In genomic region chrX:29231800-29232199, GRCh38 we compare ENCODE assay signal across 16 cellular contexts.
A peak's percentile ranks its signal among the peaks of the same experiment; 100 is the strongest.
DNase-seq lines count a peak whose midpoint lies in the region; ATAC-seq and TF ChIP-seq lines count a peak whose summit lies in the region.
"Had no signal": no experiment of that assay in that cellular context is flagged by ENCODE, and none has a peak within 500 bp of the region (broad histone marks: within the 10 kb centered on the region; RNA-seq: fewer than 3 reads in every experiment).

No MANE protein-coding gene starts in this region.

- TF ChIP-seq CTCF in A673 (conservative IDR thresholded peaks at IDR 0.05; ENCODE audit: low read depth, low read length): peak; percentile 58
- peak in 1 of 2 experiments; percentile 32; a peak in 3 of 4 replicates for TF ChIP-seq CTCF in GM23338 (conservative IDR thresholded peaks at IDR 0.05; ENCODE audit: low read depth in 2 of 2)
- peak; percentile 26; the same call in 1 of the 2 replicates for TF ChIP-seq CTCF in WI38 (IDR thresholded peaks at IDR 0.05; ENCODE audit: low read depth, low read length)
- TF ChIP-seq CTCF in foreskin keratinocyte (conservative IDR thresholded peaks at IDR 0.05): peak; percentile 49

- no peaks in the 10 kb centered on the region for H3K36me3 Mint-ChIP-seq in GM23338 (ENCODE audit: low read depth)
- H3K36me3 Mint-ChIP-seq: CD4-positive, alpha-beta memory T cell had no signal

- no peaks in the 10 kb centered on the region for H4K20me1 ChIP-seq in GM23338 (replicated peaks; ENCODE audit: insufficient read depth)

- BruUV-seq in A673 (replicated peaks; lab: Mats Ljungman, UMichigan): no TSS peak

- H2AFZ ChIP-seq in GM23338: no peak overlapping the region

- H3K27me3 ChIP-seq in A673 (replicated peaks; ENCODE audit: insufficient read depth, low read depth, low read length, poor library complexity) (no peaks in the 10 kb centered on the region), GM23338 (ENCODE audit: insufficient read depth) (peaks cover 51% of the 10 kb centered on the region), foreskin keratinocyte (no peaks in the 10 kb centered on the region)
- H3K27me3 ChIP-seq: SJSA1 had no signal

- H3K9me2 ChIP-seq in GM23338 (ENCODE audit: insufficient read depth): no peaks in the 10 kb centered on the region

- ATAC-seq in GM23338 (no peak), foreskin keratinocyte (no peak), GM19463 (IDR thresholded peaks at IDR 0.05; ENCODE audit: unreplicated experiment) (no peak)
- ATAC-seq: activated CD4-positive, alpha-beta T cell treated with anti-CD3 and anti-CD28 coated beads for 36 hours; activated T-helper 17 cell treated with anti-CD3 and anti-CD28 coated beads, Interleukin-2, amount 50 U/mL, for 72 hours; sciatic nerve had no signal

- intact Hi-C loops in A673 (cut with micrococcal nuclease; ENCODE audit: unreplicated experiment): no loop called here

- peaks cover 29% of the 10 kb centered on the region for H3K27me3 Mint-ChIP-seq in GM23338 (ENCODE audit: insufficient read depth, low read depth, poor library complexity)
- H3K27me3 Mint-ChIP-seq: activated CD4-positive, alpha-beta T cell treated with anti-CD3 and anti-CD28 coated beads for 36 hours; activated T-helper 17 cell treated with anti-CD3 and anti-CD28 coated beads, Interleukin-2, amount 50 U/mL, for 72 hours; CD4-positive, alpha-beta memory T cell had no signal

- no peaks in the 10 kb centered on the region; the same call in 2 of the 3 replicates for H3K9me3 Mint-ChIP-seq in GM23338
- H3K9me3 Mint-ChIP-seq: activated T-helper 17 cell treated with anti-CD3 and anti-CD28 coated beads, Interleukin-2, amount 50 U/mL, for 72 hours had no signal

- DNase-seq in A673 (ENCODE audit: low spot score) (peak; percentile 9), GM23338 (ENCODE audit: low spot score) (peak; percentile 3), foreskin keratinocyte (peak in 1 of 2 donors; percentile 2), NCI-H345 treated with DMSO at 0.1 percent for 48 hours (lab: John Stamatoyannopoulos, UW; ENCODE audit: unreplicated experiment) (no peak), cortex of kidney (lab: John Stamatoyannopoulos, UW) (no peak)
- no peak for DNase-seq in activated CD4-positive, alpha-beta T cell treated with anti-CD3 and anti-CD28 coated beads for 48 hours
- DNase-seq: activated CD4-positive, alpha-beta T cell treated with anti-CD3 and anti-CD28 coated beads for 36 hours; CD4-positive, alpha-beta memory T cell; HCEC 1CT; trophoblast cell had no signal

- H3K79me2 ChIP-seq in GM23338 (replicated peaks; ENCODE audit: insufficient read depth): no peaks in the 10 kb centered on the region

- H3K4me3 ChIP-seq in A673 (ENCODE audit: low read depth, low read length, poor library complexity, severe bottlenecking): no peak overlapping the region
- no peak overlapping the region for H3K4me3 ChIP-seq in GM23338
- H3K4me3 ChIP-seq in WI38 (ENCODE audit: low read depth, low read length): no peak overlapping the region
- H3K4me3 ChIP-seq: SJSA1 had no signal

- no peaks in the 10 kb centered on the region for H3K36me3 ChIP-seq in A673 (ENCODE audit: insufficient read depth, low read length, poor library complexity, severe bottlenecking)
- no peaks in the 10 kb centered on the region for H3K36me3 ChIP-seq in GM23338 (ENCODE audit: insufficient read depth)
- H3K36me3 ChIP-seq: SJSA1 had no signal

- POLR2A ChIA-PET in A673 (lab: Charles Lee; ENCODE audit: low non-redundant PET): no interaction called here

- H3K4me1 Mint-ChIP-seq in GM23338: no peaks in the 10 kb centered on the region
- H3K4me1 Mint-ChIP-seq: activated CD4-positive, alpha-beta T cell treated with anti-CD3 and anti-CD28 coated beads for 36 hours; activated T-helper 17 cell treated with anti-CD3 and anti-CD28 coated beads, Interleukin-2, amount 50 U/mL, for 72 hours; CD4-positive, alpha-beta memory T cell had no signal

- H3K9me3 ChIP-seq in A673 (ENCODE audit: low read depth, low read length, poor library complexity, severe bottlenecking): no peaks in the 10 kb centered on the region
- H3K9me3 ChIP-seq: SJSA1 had no signal

- H3K4me3 Mint-ChIP-seq in GM23338: no peak overlapping the region
- H3K4me3 Mint-ChIP-seq: activated CD4-positive, alpha-beta T cell treated with anti-CD3 and anti-CD28 coated beads for 36 hours; activated T-helper 17 cell treated with anti-CD3 and anti-CD28 coated beads, Interleukin-2, amount 50 U/mL, for 72 hours; CD4-positive, alpha-beta memory T cell had no signal

- H3K4me2 ChIP-seq in GM23338: no peak overlapping the region
- H3K4me2 ChIP-seq: KMS-11 had no signal

- CTCF ChIA-PET in A673 (lab: Charles Lee): no interaction called here

- H3K27ac ChIP-seq in A673 (ENCODE audit: low read depth, low read length, poor library complexity, severe bottlenecking) (no peak overlapping the region), GM23338 (ENCODE audit: low read depth) (no peak overlapping the region), foreskin keratinocyte (no peak overlapping the region)
- H3K27ac ChIP-seq: KMS-11, SJSA1 had no signal

- H3F3A ChIP-seq in GM23338 (replicated peaks; ENCODE audit: low read depth): no peaks in the 10 kb centered on the region

- no peaks in the 10 kb centered on the region for H3K4me1 ChIP-seq in A673 (ENCODE audit: insufficient read depth, low read length, poor library complexity, severe bottlenecking)
- H3K4me1 ChIP-seq in GM23338 (ENCODE audit: insufficient read depth): no peaks in the 10 kb centered on the region
- H3K4me1 ChIP-seq in foreskin keratinocyte: no peaks in the 10 kb centered on the region
- H3K4me1 ChIP-seq: SJSA1 had no signal

- H3K27ac Mint-ChIP-seq in GM23338: no peak overlapping the region
- H3K27ac Mint-ChIP-seq: activated CD4-positive, alpha-beta T cell treated with anti-CD3 and anti-CD28 coated beads for 36 hours; activated T-helper 17 cell treated with anti-CD3 and anti-CD28 coated beads, Interleukin-2, amount 50 U/mL, for 72 hours; CD4-positive, alpha-beta memory T cell had no signal

TF ChIP-seq in GM23338, 12 proteins besides CTCF, POLR2A, EP300 and RAD21 (continues in another document):
- TF ChIP-seq JUNB (IDR thresholded peaks at IDR 0.05; ENCODE audit: unreplicated experiment) (no peak), NANOG (IDR thresholded peaks at IDR 0.05; ENCODE audit: borderline replicate concordance) (no peak), POLR2AphosphoS5 (IDR thresholded peaks at IDR 0.05; ENCODE audit: low read depth) (no peak), ZNF331 (CRISPR knock-in tag; IDR thresholded peaks at IDR 0.05; ENCODE audit: low read depth) (no peak), EZH2 (IDR thresholded peaks at IDR 0.05; ENCODE audit: low read depth, unreplicated experiment) (no peak), EZH2phosphoT487 (IDR thresholded peaks at IDR 0.05; ENCODE audit: unreplicated experiment) (no peak), CREB1 (CRISPR knock-in tag; IDR thresholded peaks at IDR 0.05; ENCODE audit: low read depth) (no peak)
- TF ChIP-seq, protein P1, sequence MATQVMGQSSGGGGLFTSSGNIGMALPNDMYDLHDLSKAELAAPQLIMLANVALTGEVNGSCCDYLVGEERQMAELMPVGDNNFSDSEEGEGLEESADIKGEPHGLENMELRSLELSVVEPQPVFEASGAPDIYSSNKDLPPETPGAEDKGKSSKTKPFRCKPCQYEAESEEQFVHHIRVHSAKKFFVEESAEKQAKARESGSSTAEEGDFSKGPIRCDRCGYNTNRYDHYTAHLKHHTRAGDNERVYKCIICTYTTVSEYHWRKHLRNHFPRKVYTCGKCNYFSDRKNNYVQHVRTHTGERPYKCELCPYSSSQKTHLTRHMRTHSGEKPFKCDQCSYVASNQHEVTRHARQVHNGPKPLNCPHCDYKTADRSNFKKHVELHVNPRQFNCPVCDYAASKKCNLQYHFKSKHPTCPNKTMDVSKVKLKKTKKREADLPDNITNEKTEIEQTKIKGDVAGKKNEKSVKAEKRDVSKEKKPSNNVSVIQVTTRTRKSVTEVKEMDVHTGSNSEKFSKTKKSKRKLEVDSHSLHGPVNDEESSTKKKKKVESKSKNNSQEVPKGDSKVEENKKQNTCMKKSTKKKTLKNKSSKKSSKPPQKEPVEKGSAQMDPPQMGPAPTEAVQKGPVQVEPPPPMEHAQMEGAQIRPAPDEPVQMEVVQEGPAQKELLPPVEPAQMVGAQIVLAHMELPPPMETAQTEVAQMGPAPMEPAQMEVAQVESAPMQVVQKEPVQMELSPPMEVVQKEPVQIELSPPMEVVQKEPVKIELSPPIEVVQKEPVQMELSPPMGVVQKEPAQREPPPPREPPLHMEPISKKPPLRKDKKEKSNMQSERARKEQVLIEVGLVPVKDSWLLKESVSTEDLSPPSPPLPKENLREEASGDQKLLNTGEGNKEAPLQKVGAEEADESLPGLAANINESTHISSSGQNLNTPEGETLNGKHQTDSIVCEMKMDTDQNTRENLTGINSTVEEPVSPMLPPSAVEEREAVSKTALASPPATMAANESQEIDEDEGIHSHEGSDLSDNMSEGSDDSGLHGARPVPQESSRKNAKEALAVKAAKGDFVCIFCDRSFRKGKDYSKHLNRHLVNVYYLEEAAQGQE (IDR thresholded peaks at IDR 0.05; ENCODE audit: unreplicated experiment): no peak

Comparison
In these comparisons a context has a peak if more than half of its experiments do, and no peak if none do; other contexts are left out.
1. DNase-seq: peak in A673 (single experiment) and GM23338 (single experiment); none in NCI-H345 treated with DMSO at 0.1 percent for 48 hours (single experiment), activated CD4-positive, alpha-beta T cell treated with anti-CD3 and anti-CD28 coated beads for 48 hours (single experiment) and cortex of kidney (single experiment).